13 cellular contexts compared by ENCODE assay signal in the genomic region with DNA sequence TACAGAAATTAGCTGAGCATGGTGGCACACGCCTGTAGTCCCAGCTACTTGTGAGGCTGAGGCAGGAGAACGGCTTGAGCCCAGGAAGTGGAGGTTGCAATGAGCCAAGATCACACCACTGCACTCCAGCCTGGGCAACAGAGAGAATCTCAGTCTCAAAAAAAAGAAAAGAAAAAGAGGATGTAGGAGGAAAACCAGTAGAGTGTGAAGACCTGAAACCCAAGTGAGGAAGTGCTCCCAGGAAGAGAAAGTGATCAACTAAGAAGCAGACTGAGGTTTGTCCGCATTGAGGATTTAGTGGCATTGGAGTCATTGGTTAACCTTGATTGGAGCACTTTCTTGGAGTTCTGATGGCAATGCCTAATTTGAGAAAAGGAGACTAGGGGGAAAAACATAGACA. TPM values are rescaled to one million over a fixed set of nuclear protein-coding genes. Genes with fewer than 3 reads are reported as not detected.
DNase-seq lines count a peak whose midpoint lies in the region; ATAC-seq and TF ChIP-seq lines count a peak whose summit lies in the region.
"Had no signal": no experiment of that assay in that cellular context is flagged by ENCODE, and none has a peak within 500 bp of the region (broad histone marks: within the 10 kb centered on the region; RNA-seq: fewer than 3 reads in every experiment).

No MANE protein-coding gene starts in this region.

- TF ChIP-seq CTCF in suprapubic skin (IDR thresholded peaks at IDR 0.05), result no peak
- no peak for TF ChIP-seq CTCF in right lobe of liver (IDR thresholded peaks at IDR 0.05)

- no peaks in the 10 kb centered on the region for H3K36me3 ChIP-seq in suprapubic skin
- no peaks in the 10 kb centered on the region for H3K36me3 ChIP-seq in right lobe of liver
- H3K36me3 ChIP-seq: uterus had no signal

- TF ChIP-seq EP300 in suprapubic skin (IDR thresholded peaks at IDR 0.05), result no peak

- H3K27me3 ChIP-seq in suprapubic skin (no peaks in the 10 kb centered on the region), right lobe of liver (no peaks in the 10 kb centered on the region)
- H3K27me3 ChIP-seq: uterus had no signal

- intact Hi-C loops in right lobe of liver (cut with DNase I), result no loop called here

- peak; percentile 89 for ATAC-seq in GM18867 (IDR thresholded peaks at IDR 0.05; ENCODE audit: unreplicated experiment)
- peak; percentile 89 for ATAC-seq in GM21723 (IDR thresholded peaks at IDR 0.05; ENCODE audit: unreplicated experiment)
- peak; percentile 96 for ATAC-seq in HG03175 (IDR thresholded peaks at IDR 0.05; ENCODE audit: unreplicated experiment)
- no peak for ATAC-seq in right lobe of liver

- 75% methylated on average over 3 of the region's 3 CpGs for WGBS in suprapubic skin
- 71% methylated on average over 3 of the region's 3 CpGs for WGBS in right lobe of liver (ENCODE audit: insufficient coverage, low coverage, low lambda C conversion rate, missing lambda C conversion rate)

- H3K4me3 ChIP-seq in suprapubic skin (no peak overlapping the region), right lobe of liver (no peak overlapping the region)
- H3K4me3 ChIP-seq: uterus had no signal

- TF ChIP-seq POLR2A in suprapubic skin (IDR thresholded peaks at IDR 0.05) (no peak), right lobe of liver (IDR thresholded peaks at IDR 0.05) (no peak)

- no peaks in the 10 kb centered on the region for H3K9me3 ChIP-seq in suprapubic skin
- H3K9me3 ChIP-seq in right lobe of liver, result no peaks in the 10 kb centered on the region
- H3K9me3 ChIP-seq: uterus had no signal

- no peak overlapping the region for H3K27ac ChIP-seq in suprapubic skin
- no peak overlapping the region for H3K27ac ChIP-seq in right lobe of liver
- H3K27ac ChIP-seq: uterus had no signal

- DNase-seq in germinal center (ENCODE audit: low spot score), result peak; percentile 61
- no peak for DNase-seq in HPDE6-E6E7 (ENCODE audit: extremely low spot score)
- no peak for DNase-seq in cortex of kidney (lab: John Stamatoyannopoulos, UW)
- no peak for DNase-seq in suprapubic skin (ENCODE audit: low spot score in 2 of 2)
- DNase-seq in right lobe of liver, result no peak
- DNase-seq: DMS153; erythroblast; NCI-H187; stimulated activated CD4-positive, alpha-beta T cell treated with anti-CD3 and anti-CD28 coated beads, Interleukin-4, amount 100 ng/mL, for 4 hours; uterus had no signal

- no peaks in the 10 kb centered on the region for H3K4me1 ChIP-seq in suprapubic skin
- H3K4me1 ChIP-seq in right lobe of liver, result no peaks in the 10 kb centered on the region
- H3K4me1 ChIP-seq: uterus had no signal

RNA-seq across cellular contexts. Expression of gene TASP1, which starts 20.6 kb away (rescaled TPM):
- total RNA-seq in suprapubic skin (10 to 100 TPM in 2 of 4 donors, 1 to 10 TPM in 2; 8.2 to 25.6 (median 9.9) TPM), right lobe of liver (1 to 10 TPM; 2.5 to 6.1 (median 4.3) TPM)

Comparison
In these comparisons a context has a peak if more than half of its experiments do, and no peak if none do; other contexts are left out.
1. ATAC-seq: peak in GM18867 (single experiment), GM21723 (single experiment) and HG03175 (single experiment); none in right lobe of liver (0 of 4).